Comparison of ENCODE assay signal across 1 cellular context in genomic region chr2:239337877-239338484, GRCh38.
TF ChIP-seq lines count a peak whose summit lies in the region.

No MANE protein-coding gene starts in this region.

TF ChIP-seq in H1, 55 proteins besides CTCF, POLR2A, EP300 and RAD21 (continued from another document):
- TF ChIP-seq SIRT6 (IDR thresholded peaks at IDR 0.05; ENCODE audit: low read length) (no peak), HDAC6 (IDR thresholded peaks at IDR 0.05; ENCODE audit: low read depth, low read length) (no peak), CBX8 (IDR thresholded peaks at IDR 0.05; ENCODE audit: borderline replicate concordance, low read depth, low read length) (no peak), KDM1A (IDR thresholded peaks at IDR 0.05; ENCODE audit: borderline replicate concordance, low read length) (no peak), CREB1 (IDR thresholded peaks at IDR 0.05) (no peak), SP1 (IDR thresholded peaks at IDR 0.05; ENCODE audit: low read depth, low read length) (no peak), BRCA1 (IDR thresholded peaks at IDR 0.05; ENCODE audit: low read depth, low read length) (no peak), YY1 (IDR thresholded peaks at IDR 0.05; ENCODE audit: low read depth, low read length) (no peak), NANOG (IDR thresholded peaks at IDR 0.05; ENCODE audit: insufficient read depth, low read depth, low read length, poor library complexity, severe bottlenecking) (no peak), POU5F1 (IDR thresholded peaks at IDR 0.05; ENCODE audit: low read depth, low read length) (no peak), FOSL1 (IDR thresholded peaks at IDR 0.05; ENCODE audit: insufficient read depth, low read depth, low read length) (no peak), POLR2AphosphoS5 (IDR thresholded peaks at IDR 0.05; ENCODE audit: low read depth, low read length) (no peak), KDM4A (IDR thresholded peaks at IDR 0.05; ENCODE audit: low read depth, low read length, severe bottlenecking) (no peak), BACH1 (IDR thresholded peaks at IDR 0.05; ENCODE audit: low read length) (no peak)
TF ChIP-seq in H1: peak in this region for 0.
